ENCODE assay signal across 33 cellular contexts in the genomic region with DNA sequence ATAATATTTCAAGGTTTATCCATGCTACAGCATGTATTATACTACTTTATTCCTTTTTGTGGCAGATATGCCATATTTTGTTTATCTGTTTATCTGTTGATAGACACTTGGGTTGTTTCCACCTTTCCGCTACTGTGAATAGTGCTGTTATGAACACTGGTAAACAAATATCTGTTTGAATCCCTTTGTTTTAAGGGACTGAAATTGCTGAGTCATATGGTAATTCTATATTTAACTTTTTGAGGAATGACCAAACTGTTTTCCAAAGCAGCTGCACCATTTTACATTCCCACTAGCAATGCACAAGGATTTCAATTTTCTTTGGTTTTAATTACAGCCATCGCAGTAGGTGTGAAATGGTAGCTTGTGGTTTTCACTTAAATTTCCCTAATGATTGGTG. TPM values are rescaled to one million over a fixed set of nuclear protein-coding genes. Genes with fewer than 3 reads are reported as not detected.
"Had no signal": no experiment of that assay in that cellular context is flagged by ENCODE, and none has a peak within 500 bp of the region (broad histone marks: within the 10 kb centered on the region; RNA-seq: fewer than 3 reads in every experiment).

No MANE protein-coding gene starts in this region.

- H3K79me2 ChIP-seq: parathyroid adenoma had no signal

- FAIRE-seq: small intestine had no signal

- H3K36me3 ChIP-seq: neural progenitor cell, ovary, stomach, thoracic aorta, thyroid gland, tibial nerve, upper lobe of right lung, uterus had no signal

- H3K4me3 ChIP-seq: neural progenitor cell, ovary, psoas muscle, stomach, thoracic aorta, thyroid gland, tibial nerve, upper lobe of right lung, uterus had no signal

- DNase-seq: naive thymus-derived CD4-positive, alpha-beta T cell; natural killer cell; occipital lobe; ovary; posterior cingulate gyrus; psoas muscle; right cardiac atrium; small intestine; stimulated activated CD4-positive, alpha-beta T cell treated with anti-CD3 and anti-CD28 coated beads, Interleukin-15, amount 100 ng/mL, for 24 hours; stimulated activated CD4-positive, alpha-beta T cell treated with anti-CD3 and anti-CD28 coated beads, Interleukin-2, amount 100 ng/mL, for 24 hours; stimulated activated CD4-positive, alpha-beta T cell treated with anti-CD3 and anti-CD28 coated beads, Interleukin-2, amount 100 ng/mL, for 48 hours; stimulated activated CD4-positive, alpha-beta T cell treated with anti-CD3 and anti-CD28 coated beads, Interleukin-4, amount 100 ng/mL, for 24 hours; stimulated activated naive B cell treated with anti-CD40 and anti-IgM and Interleukin-4, amounts not matched to agents 10 μg/mL and 1 μg/mL and 100 μg/mL, for 72 hours; stimulated activated naive CD4-positive, alpha-beta T cell treated with Interleukin-2 at 50 U/mL for 16 hours; stomach; thyroid gland; trophoblast cell; upper lobe of right lung; uterus had no signal

- H3K27me3 ChIP-seq: ovary, thyroid gland, tibial nerve had no signal

- H3K27ac ChIP-seq: neural progenitor cell, ovary, parathyroid adenoma, psoas muscle, stomach, thoracic aorta, thyroid gland, tibial nerve, upper lobe of right lung, uterus had no signal

- ATAC-seq: naive thymus-derived CD4-positive, alpha-beta T cell; natural killer cell; psoas muscle; right cardiac atrium; sciatic nerve; stimulated activated effector memory CD8-positive, alpha-beta T cell treated with anti-CD3 and anti-CD28 coated beads, Interleukin-12 subunit alpha, Interleukin-12 subunit beta, amount 100 ng/mL, for 72 hours; stimulated activated naive B cell treated with anti-CD40 and anti-IgM and Interleukin-4, amounts not matched to agents 10 μg/mL and 1 μg/mL and 100 μg/mL, for 72 hours; upper lobe of right lung had no signal

- H3K4me1 ChIP-seq: parathyroid adenoma, psoas muscle, thyroid gland, upper lobe of right lung, uterus had no signal

- H3K4me2 ChIP-seq: neural progenitor cell had no signal

- H3K9me3 ChIP-seq: psoas muscle, thoracic aorta, thyroid gland, upper lobe of right lung, uterus had no signal

- H3K9ac ChIP-seq: neural progenitor cell, parathyroid adenoma had no signal

- H2AFZ ChIP-seq: neural progenitor cell, parathyroid adenoma had no signal

RNA-seq across cellular contexts. Expression of a gene that starts 3.4 kb away (rescaled TPM):
- total RNA-seq: naive thymus-derived CD4-positive, alpha-beta T cell; natural killer cell; occipital lobe; osteoblast; ovary; progenitor cell of endocrine pancreas; psoas muscle; renal cortical epithelial cell; right cardiac atrium; sciatic nerve; skeletal muscle tissue; stomach; subcutaneous adipose tissue; temporal lobe; thoracic aorta; thyroid gland; tibial nerve; upper lobe of right lung; urinary bladder; uterus had no signal
- polyA plus RNA-seq: naive thymus-derived CD4-positive, alpha-beta T cell; neural cell; ovary; psoas muscle; right cardiac atrium; small intestine; stomach; urinary bladder had no signal
